In genomic region chr11:119107538-119108150, GRCh38 we compare ENCODE assay signal across 8 cellular contexts.
A peak's percentile ranks its signal among the peaks of the same experiment; 100 is the strongest.
DNase-seq lines count a peak whose midpoint lies in the region; ATAC-seq and TF ChIP-seq lines count a peak whose summit lies in the region.

No MANE protein-coding gene starts in this region.

- no peaks in the 10 kb centered on the region for H3K9me3 ChIP-seq in mucosa of rectum (ENCODE audit: control insufficient read depth in 2 of 2, low read length in 2 of 2)

- DNase-seq in NAMALWA (ENCODE audit: low spot score) (peak; percentile 43), COLO829 (ENCODE audit: low spot score) (no peak), inferior parietal cortex (ENCODE audit: extremely low spot score) (no peak), NCI-H446 (lab: John Stamatoyannopoulos, UW) (no peak)

- peak; percentile 0 for TF ChIP-seq POLR2A in GM10847 (IDR thresholded peaks at IDR 0.05; ENCODE audit: extremely low read depth, insufficient read length)

- H3K4me1 ChIP-seq in mucosa of rectum (ENCODE audit: control insufficient read depth in 2 of 2, insufficient read depth in 2 of 2, low read length in 2 of 2), result peaks cover 19 to 32% of the 10 kb centered on the region in 2 donors

- H3K9me3 Mint-ChIP-seq in dendritic cell treated with granulocyte-macrophage colony-stimulating factor and Interleukin-4, amounts not matched to agents 40 ng/mL and 50 ng/mL, for 4 days, result no peaks in the 10 kb centered on the region

- peak; percentile 25 for ATAC-seq in GM21723 (IDR thresholded peaks at IDR 0.05; ENCODE audit: unreplicated experiment)

- H3K27ac Mint-ChIP-seq in dendritic cell treated with granulocyte-macrophage colony-stimulating factor and Interleukin-4, amounts not matched to agents 40 ng/mL and 50 ng/mL, for 4 days, result peak overlapping the region; percentile 97

- peak overlapping the region; percentile 78 to 79 for H3K27ac ChIP-seq in mucosa of rectum (ENCODE audit: low read depth in 2 of 2, low read length in 2 of 2)

- no peaks in the 10 kb centered on the region for H3K27me3 ChIP-seq in mucosa of rectum (ENCODE audit: control insufficient read depth in 2 of 2, insufficient read depth in 2 of 2, low read length in 2 of 2)

- H3K36me3 ChIP-seq in mucosa of rectum (ENCODE audit: control insufficient read depth in 2 of 2, insufficient read depth in 2 of 2, low read length in 2 of 2), result peaks cover 22 to 29% of the 10 kb centered on the region in 2 donors

- peak overlapping the region; percentile 96 for H3K4me3 Mint-ChIP-seq in dendritic cell treated with granulocyte-macrophage colony-stimulating factor and Interleukin-4, amounts not matched to agents 40 ng/mL and 50 ng/mL, for 4 days

- intact Hi-C loops in dendritic cell treated with granulocyte-macrophage colony-stimulating factor and Interleukin-4, amounts not matched to agents 40 ng/mL and 50 ng/mL, for 4 days (cut with micrococcal nuclease), result loop anchor here (1.0 to 5.0 kb wide), 3 partner anchors 9 to 100 kb away; partner anchors contain the start of genes CBL and HINFP

- H3K4me1 Mint-ChIP-seq in dendritic cell treated with granulocyte-macrophage colony-stimulating factor and Interleukin-4, amounts not matched to agents 40 ng/mL and 50 ng/mL, for 4 days (ENCODE audit: low read depth), result peaks cover 77% of the 10 kb centered on the region

- H3K27me3 Mint-ChIP-seq in dendritic cell treated with granulocyte-macrophage colony-stimulating factor and Interleukin-4, amounts not matched to agents 40 ng/mL and 50 ng/mL, for 4 days, result no peaks in the 10 kb centered on the region

- H3K9ac ChIP-seq in mucosa of rectum (ENCODE audit: low read depth in 1 of 2, low read length in 2 of 2), result peak overlapping the region; percentile 78

- peak overlapping the region; percentile 80 to 89 for H3K4me3 ChIP-seq in mucosa of rectum (ENCODE audit: low read length in 2 of 2)

- peaks cover 55% of the 10 kb centered on the region for H3K36me3 Mint-ChIP-seq in dendritic cell treated with granulocyte-macrophage colony-stimulating factor and Interleukin-4, amounts not matched to agents 40 ng/mL and 50 ng/mL, for 4 days (ENCODE audit: low read depth)
